In the genomic region with DNA sequence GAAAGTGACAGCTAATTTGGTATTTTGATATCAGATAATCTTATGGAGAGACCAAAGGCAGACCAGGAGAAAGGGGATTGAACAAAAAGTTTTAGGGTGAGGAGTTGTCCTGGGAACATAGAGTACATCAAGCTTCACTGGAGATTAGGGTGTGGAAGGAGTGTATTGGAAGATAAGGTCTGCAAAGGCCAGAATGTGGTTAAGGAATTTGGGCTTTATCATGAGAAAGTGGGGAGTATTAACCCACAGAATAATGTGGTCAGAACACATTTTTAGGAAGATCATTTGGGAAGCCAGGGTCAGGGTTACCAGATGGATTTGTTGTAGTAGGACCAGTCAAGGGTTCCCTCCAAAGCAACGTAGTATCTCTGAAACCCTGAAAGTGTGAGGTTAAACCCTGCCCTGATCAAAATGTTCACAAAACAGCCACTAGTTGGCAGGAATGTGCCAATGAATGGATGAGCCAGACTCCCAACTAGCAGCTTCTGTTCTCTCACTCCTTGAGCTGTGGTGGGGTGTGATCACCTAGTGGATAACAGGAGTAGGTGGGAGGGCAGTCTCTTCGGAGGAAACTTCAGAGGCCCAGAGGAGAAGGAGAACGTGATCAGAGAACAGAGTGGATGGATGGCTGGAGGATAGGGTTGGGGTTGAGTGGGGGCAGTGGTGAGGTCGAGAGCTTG, we compare ENCODE assay signal across 8 cellular contexts.
A peak's percentile ranks its signal among the peaks of the same experiment; 100 is the strongest.
DNase-seq lines count a peak whose midpoint lies in the region; ATAC-seq and TF ChIP-seq lines count a peak whose summit lies in the region.

No MANE protein-coding gene starts in this region.

- H3K9me3 ChIP-seq in tibial artery: no peaks in the 10 kb centered on the region

- peak overlapping the region; percentile 96 to 98 for H3K27ac ChIP-seq in tibial artery

- H3K36me3 ChIP-seq in tibial artery: peaks cover 10 to 18% (median 16%) of the 10 kb centered on the region in 3 donors

- no peaks in the 10 kb centered on the region for H3K27me3 ChIP-seq in tibial artery

- DNase-seq in EL (peak; percentile 77), NCI-H446 (lab: John Stamatoyannopoulos, UW) (peak; percentile 67 to 76), epidermal melanocyte (ENCODE audit: insufficient read length, low spot score) (peak; percentile 73), middle frontal gyrus (ENCODE audit: extremely low spot score, low spot score) (peak; percentile 53), tibial artery (peak in 1 of 2 donors; percentile 71)

- ATAC-seq in HG02798 (IDR thresholded peaks at IDR 0.05; ENCODE audit: poor library complexity, unreplicated experiment) (peak; percentile 36), GM18511 (IDR thresholded peaks at IDR 0.05; ENCODE audit: unreplicated experiment) (no peak)
- ATAC-seq in activated CD4-positive, CD25-positive, alpha-beta regulatory T cell treated with anti-CD3 and anti-CD28 coated beads, Interleukin-2, amount 50 U/mL, for 24 hours: peak; percentile 45 to 56

- intact Hi-C loops in tibial artery (cut with DNase I; ENCODE audit: low total_unique reads): loop anchor here (10.0 kb wide), 1 partner anchor 422 kb away; no protein-coding TSS in a partner anchor

- H3K4me3 ChIP-seq in tibial artery: no peak overlapping the region

- peaks cover 0 to 19% (median 6%) of the 10 kb centered on the region in 4 donors for H3K4me1 ChIP-seq in tibial artery

- TF ChIP-seq CTCF in tibial artery (IDR thresholded peaks at IDR 0.05): peak; percentile 66 to 72
